ENCODE assay signal across 1 cellular context in the genomic region with DNA sequence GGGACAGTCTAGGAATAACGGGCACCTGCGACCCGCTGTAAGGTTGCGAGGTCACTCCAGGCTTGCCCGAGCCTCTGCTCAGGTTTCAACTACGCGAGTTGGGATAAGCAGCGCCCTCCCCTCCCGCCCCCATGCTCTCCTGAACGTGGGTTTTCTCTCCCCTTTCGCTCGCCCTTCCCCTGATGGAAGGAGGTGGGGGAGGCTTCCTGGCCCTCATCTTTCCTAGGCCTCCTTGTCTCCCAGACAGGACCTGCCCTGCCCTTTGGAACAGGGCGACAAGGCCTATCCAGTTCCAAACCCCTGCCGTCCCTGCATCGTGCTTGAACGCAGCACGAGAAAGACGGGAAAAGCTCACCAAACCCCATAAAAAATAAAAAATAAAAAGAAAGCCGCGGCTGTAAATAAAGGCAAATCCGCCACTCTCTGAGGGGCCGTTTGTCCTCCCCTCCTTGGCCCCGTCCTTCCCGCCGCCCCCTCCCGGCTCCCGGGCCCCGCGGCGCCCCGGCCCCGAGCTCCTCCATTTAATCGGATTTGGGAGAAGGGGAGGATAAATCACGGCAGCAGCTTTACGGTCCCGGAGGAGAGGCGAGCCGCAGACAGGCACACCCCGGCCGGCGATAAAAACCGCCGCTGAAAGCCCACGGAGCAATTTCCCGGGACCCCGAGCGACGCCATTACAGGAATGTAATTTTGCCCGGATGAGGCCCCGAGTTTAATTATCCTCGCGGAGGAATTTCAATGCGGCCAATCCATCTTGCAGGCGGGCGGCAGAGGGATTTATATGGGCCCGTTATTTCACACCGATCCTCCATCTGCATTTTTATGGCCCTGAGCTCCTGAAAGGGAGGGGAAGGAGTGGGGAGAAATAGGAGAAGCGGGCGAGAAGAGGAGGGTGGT.
TF ChIP-seq lines count a peak whose summit lies in the region.

No MANE protein-coding gene starts in this region.

TF ChIP-seq in HepG2, 621 proteins besides CTCF, POLR2A, EP300 and RAD21 (continued from another document):
- TF ChIP-seq, protein P1, sequence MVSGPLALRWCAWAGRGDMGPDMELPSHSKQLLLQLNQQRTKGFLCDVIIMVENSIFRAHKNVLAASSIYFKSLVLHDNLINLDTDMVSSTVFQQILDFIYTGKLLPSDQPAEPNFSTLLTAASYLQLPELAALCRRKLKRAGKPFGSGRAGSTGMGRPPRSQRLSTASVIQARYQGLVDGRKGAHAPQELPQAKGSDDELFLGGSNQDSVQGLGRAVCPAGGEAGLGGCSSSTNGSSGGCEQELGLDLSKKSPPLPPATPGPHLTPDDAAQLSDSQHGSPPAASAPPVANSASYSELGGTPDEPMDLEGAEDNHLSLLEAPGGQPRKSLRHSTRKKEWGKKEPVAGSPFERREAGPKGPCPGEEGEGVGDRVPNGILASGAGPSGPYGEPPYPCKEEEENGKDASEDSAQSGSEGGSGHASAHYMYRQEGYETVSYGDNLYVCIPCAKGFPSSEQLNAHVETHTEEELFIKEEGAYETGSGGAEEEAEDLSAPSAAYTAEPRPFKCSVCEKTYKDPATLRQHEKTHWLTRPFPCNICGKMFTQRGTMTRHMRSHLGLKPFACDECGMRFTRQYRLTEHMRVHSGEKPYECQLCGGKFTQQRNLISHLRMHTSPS (CRISPR knock-in tag; IDR thresholded peaks at IDR 0.05; ENCODE audit: low read depth) = no peak
